Comparison of ENCODE assay signal across 9 cellular contexts in the genomic region with DNA sequence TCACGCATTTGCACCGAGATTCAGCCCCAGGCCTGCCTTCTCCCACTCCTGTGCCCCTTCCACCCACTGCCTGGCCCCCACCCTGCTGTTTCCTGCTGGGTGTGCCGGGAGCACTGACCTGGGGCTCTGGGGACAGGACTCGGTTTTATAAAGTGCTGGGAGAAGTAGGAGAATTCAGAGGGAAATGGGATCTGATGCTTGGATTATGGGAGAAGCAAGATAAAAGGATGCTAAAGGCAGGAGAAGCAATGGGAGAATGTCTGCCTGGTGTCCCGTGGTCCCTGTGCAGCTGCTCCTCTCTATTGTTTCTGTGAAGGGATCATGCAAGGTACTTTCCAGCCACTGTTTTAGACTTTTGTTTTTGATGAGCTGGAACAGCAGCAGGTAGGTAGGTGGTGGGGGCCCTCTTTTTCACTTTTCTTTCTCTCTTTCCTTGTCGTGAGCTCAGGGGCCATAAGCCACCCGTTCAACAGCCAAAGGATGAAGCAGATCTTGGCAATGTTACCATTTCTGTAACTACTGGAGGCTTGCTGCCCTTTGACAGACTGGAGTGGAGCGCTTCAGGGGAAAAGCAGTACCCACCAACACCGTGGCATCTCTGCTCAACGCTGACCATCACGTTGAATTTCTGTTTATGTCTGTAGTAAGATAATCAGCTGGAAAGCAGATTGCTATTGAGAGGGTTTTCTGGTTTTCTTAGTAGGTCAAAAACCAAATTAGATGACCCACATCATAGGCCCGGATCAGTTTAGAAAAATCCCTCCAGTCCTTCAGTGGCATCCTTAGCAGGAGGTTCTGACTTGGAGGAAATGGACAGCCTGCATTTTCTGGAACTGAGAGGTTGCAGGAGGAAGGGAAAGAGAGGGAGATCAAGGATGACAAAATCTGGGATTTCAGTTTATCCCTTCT.
A peak's percentile ranks its signal among the peaks of the same experiment; 100 is the strongest.
DNase-seq lines count a peak whose midpoint lies in the region; ATAC-seq and TF ChIP-seq lines count a peak whose summit lies in the region.
"Had no signal": no experiment of that assay in that cellular context is flagged by ENCODE, and none has a peak within 500 bp of the region (broad histone marks: within the 10 kb centered on the region; RNA-seq: fewer than 3 reads in every experiment).

No MANE protein-coding gene starts in this region.

- DNase-seq in OCI-LY7 (ENCODE audit: low spot score): peak; percentile 45
- no peak for DNase-seq in memory B cell (ENCODE audit: low spot score in 2 of 2)
- no peak for DNase-seq in pons (ENCODE audit: low spot score)
- no peak for DNase-seq in cortex of kidney (lab: John Stamatoyannopoulos, UW)
- no peak for DNase-seq in KG1 (lab: John Stamatoyannopoulos, UW)
- DNase-seq in D341Med (ENCODE audit: low spot score): no peak
- DNase-seq: NCI-H2227 treated with DMSO at 0.1 percent for 48 hours had no signal

- peaks cover 72% of the 10 kb centered on the region for H3K4me1 ChIP-seq in OCI-LY7 (ENCODE audit: insufficient read depth, low read length, poor library complexity, severe bottlenecking)

- no peaks in the 10 kb centered on the region for H4K20me1 ChIP-seq in OCI-LY7 (ENCODE audit: insufficient read depth, low read length)

- peaks cover 3% of the 10 kb centered on the region for H3K36me3 Mint-ChIP-seq in memory B cell

- H3K27me3 Mint-ChIP-seq in memory B cell: no peaks in the 10 kb centered on the region

- H3K4me3 Mint-ChIP-seq in memory B cell: peak overlapping the region; percentile 14

- CTCF ChIA-PET in OCI-LY7 (lab: Charles Lee; ENCODE audit: unreplicated experiment): interaction anchor here (2.0 to 2.9 kb wide), 2 partner anchors 12 to 17 kb away, joined by 13 to 16 read pairs; no protein-coding TSS in a partner anchor

- H3K4me3 ChIP-seq in OCI-LY7 (ENCODE audit: low read depth, low read length, poor library complexity, severe bottlenecking): peak overlapping the region; percentile 50

- peaks cover 46% of the 10 kb centered on the region for H3K4me1 Mint-ChIP-seq in memory B cell

- no peaks in the 10 kb centered on the region for H3K9me2 ChIP-seq in OCI-LY7 (ENCODE audit: insufficient read depth, low read length)

- peak overlapping the region; percentile 83 for H2AFZ ChIP-seq in OCI-LY7 (ENCODE audit: low read length)

- POLR2A ChIA-PET in OCI-LY7 (lab: Charles Lee): interaction anchor here (0.6 to 7.5 kb wide), 11 partner anchors 14 to 1192 kb away, joined by 3 to 283 read pairs (median 5); no protein-coding TSS in a partner anchor

- peak overlapping the region; percentile 89 for H3K27ac Mint-ChIP-seq in memory B cell

- peak overlapping the region; percentile 72 for H3K4me2 ChIP-seq in OCI-LY7 (ENCODE audit: low read length)

- H3K9me3 ChIP-seq in OCI-LY7 (ENCODE audit: low read length): peaks cover 18% of the 10 kb centered on the region

- no peak for TF ChIP-seq CTCF in OCI-LY7 (conservative IDR thresholded peaks at IDR 0.05; ENCODE audit: low read length)

- H3K9me3 Mint-ChIP-seq in memory B cell: peaks cover 3% of the 10 kb centered on the region

- intact Hi-C loops in OCI-LY7 (cut with micrococcal nuclease; ENCODE audit: unreplicated experiment): loop anchor here (1.0 to 10.0 kb wide), 5 partner anchors 103 to 923 kb away; a partner anchor contains a TSS

- BruUV-seq in OCI-LY7 (replicated peaks; lab: Mats Ljungman, UMichigan): no TSS peak

- H3K36me3 ChIP-seq in OCI-LY7 (ENCODE audit: insufficient read depth, low read length): peaks cover 11% of the 10 kb centered on the region

- ATAC-seq in GM18502 (IDR thresholded peaks at IDR 0.05; ENCODE audit: poor library complexity, unreplicated experiment): peak; percentile 28
- ATAC-seq in GM21723 (IDR thresholded peaks at IDR 0.05; ENCODE audit: unreplicated experiment): peak; percentile 40
- ATAC-seq in memory B cell (ENCODE audit: low read depth): peak; percentile 31

- H3K27ac ChIP-seq in OCI-LY7 (ENCODE audit: low read depth, low read length, poor library complexity, severe bottlenecking): peak overlapping the region; percentile 96

- H3K79me2 ChIP-seq in OCI-LY7 (ENCODE audit: insufficient read depth, low read depth, low read length): no peaks in the 10 kb centered on the region
